In genomic region chr11:94129505-94130335, GRCh38 we compare ENCODE assay signal across 8 cellular contexts. TPM values are rescaled to one million over a fixed set of nuclear protein-coding genes. Genes with fewer than 3 reads are reported as not detected.
A peak's percentile ranks its signal among the peaks of the same experiment; 100 is the strongest.
DNase-seq lines count a peak whose midpoint lies in the region; ATAC-seq and TF ChIP-seq lines count a peak whose summit lies in the region.

No MANE protein-coding gene starts in this region.

- peak overlapping the region; percentile 97 for H3K27ac ChIP-seq in epithelial cell of prostate
- peak overlapping the region; percentile 96 for H3K27ac ChIP-seq in neural cell (ENCODE audit: low read length)

- DNase-seq in NCI-H510A treated with DMSO at 0.1 percent for 48 hours (lab: John Stamatoyannopoulos, UW), result peak; percentile 44
- DNase-seq in NCI-H510A (lab: John Stamatoyannopoulos, UW), result no peak
- peak; percentile 84 for DNase-seq in NCI-H69 (lab: John Stamatoyannopoulos, UW)
- DNase-seq in epithelial cell of prostate (ENCODE audit: low read depth, low spot score), result no peak
- no peak for DNase-seq in MV-4-11 (lab: John Stamatoyannopoulos, UW)

- peak overlapping the region; percentile 99 for H2AFZ ChIP-seq in neural cell (ENCODE audit: low read depth, low read length)

- no peak for TF ChIP-seq RAD21 in neural cell (conservative IDR thresholded peaks at IDR 0.05)

- no peaks in the 10 kb centered on the region for H3K9me3 ChIP-seq in neural cell (ENCODE audit: low read length)

- no peaks in the 10 kb centered on the region for H3K27me3 ChIP-seq in neural cell (ENCODE audit: insufficient read depth, low read depth, low read length)

- no peak for TF ChIP-seq EP300 in neural cell (conservative IDR thresholded peaks at IDR 0.05; ENCODE audit: poor library complexity, severe bottlenecking)

- H3K36me3 ChIP-seq in neural cell (ENCODE audit: insufficient read depth, low read length), result no peaks in the 10 kb centered on the region

- H3K4me3 ChIP-seq in neural cell (ENCODE audit: low read length), result peak overlapping the region; percentile 98

- H3F3A ChIP-seq in neural cell (ENCODE audit: insufficient read depth, low read length, poor library complexity, severe bottlenecking), result no peaks in the 10 kb centered on the region

- no peak for ATAC-seq in HG03196 (IDR thresholded peaks at IDR 0.05; ENCODE audit: unreplicated experiment)
- ATAC-seq in GM18861 (IDR thresholded peaks at IDR 0.05; ENCODE audit: unreplicated experiment), result no peak

- no peak for TF ChIP-seq CTCF in neural cell (IDR thresholded peaks at IDR 0.05; ENCODE audit: poor library complexity, severe bottlenecking)

- H3K79me2 ChIP-seq in neural cell (replicated peaks; ENCODE audit: insufficient read depth, low read length), result peaks cover 73% of the 10 kb centered on the region

- H4K20me1 ChIP-seq in neural cell (ENCODE audit: insufficient read depth), result peaks cover 11% of the 10 kb centered on the region

- no peaks in the 10 kb centered on the region for H3K9me2 ChIP-seq in neural cell (ENCODE audit: insufficient read depth, low read length)

- peak overlapping the region; percentile 97 for H3K9ac ChIP-seq in neural cell (ENCODE audit: low read length)

- H3K4me2 ChIP-seq in neural cell (ENCODE audit: low read length), result peak overlapping the region; percentile 59

TF ChIP-seq in neural cell, 6 proteins besides CTCF, POLR2A, EP300 and RAD21:
- TF ChIP-seq TAF1 (IDR thresholded peaks at IDR 0.05; ENCODE audit: low read depth), result peak; percentile 24
- no peak for TF ChIP-seq SMC3 (conservative IDR thresholded peaks at IDR 0.05; ENCODE audit: poor library complexity)
TF ChIP-seq in neural cell: peak in this region for 1.

RNA-seq across cellular contexts. Expression of gene PANX1, which starts 1.1 kb away (rescaled TPM):
- polyA plus RNA-seq in neural cell, result 48.0 and 58.8 TPM in 2 replicates
- 181 and 199 TPM in 2 replicates for polyA minus RNA-seq in neural cell

Comparison
In these comparisons a context has a peak if more than half of its experiments do, and no peak if none do; other contexts are left out.
1. DNase-seq: peak in NCI-H510A treated with DMSO at 0.1 percent for 48 hours (single experiment) and NCI-H69 (single experiment); none in NCI-H510A (single experiment), epithelial cell of prostate (single experiment) and MV-4-11 (single experiment).